Comparison of ENCODE assay signal across 8 cellular contexts in genomic region chr2:207143131-207143473, GRCh38. TPM values are rescaled to one million over a fixed set of nuclear protein-coding genes. Genes with fewer than 3 reads are reported as not detected.
DNase-seq lines count a peak whose midpoint lies in the region; ATAC-seq, FAIRE-seq and TF ChIP-seq lines count a peak whose summit lies in the region.

No MANE protein-coding gene starts in this region.

- no peak for TF ChIP-seq CTCF in activated CD8-positive, alpha-beta T cell treated with anti-CD3 and anti-CD28 coated beads for 36 hours (IDR thresholded peaks at IDR 0.05)

- H3K4me1 Mint-ChIP-seq in T-helper 2 cell treated with Interferon-gamma antibody and Interleukin-4, amounts not matched to agents 5 μg/mL and 100 μg/mL, for 36 hours (ENCODE audit: low read depth), result peaks cover 46% of the 10 kb centered on the region
- peaks cover 52% of the 10 kb centered on the region for H3K4me1 Mint-ChIP-seq in activated CD8-positive, alpha-beta T cell treated with anti-CD3 and anti-CD28 coated beads for 36 hours (ENCODE audit: low read depth)

- intact Hi-C loops in activated CD8-positive, alpha-beta T cell treated with anti-CD3 and anti-CD28 coated beads for 36 hours (cut with micrococcal nuclease), result no loop called here

- ATAC-seq in activated CD8-positive, alpha-beta T cell treated with anti-CD3 and anti-CD28 coated beads for 36 hours, result no peak

- no peaks in the 10 kb centered on the region for H3K27me3 Mint-ChIP-seq in T-helper 2 cell treated with Interferon-gamma antibody and Interleukin-4, amounts not matched to agents 5 μg/mL and 100 μg/mL, for 36 hours (ENCODE audit: low read depth)
- no peaks in the 10 kb centered on the region for H3K27me3 Mint-ChIP-seq in activated CD8-positive, alpha-beta T cell treated with anti-CD3 and anti-CD28 coated beads for 36 hours

- no peaks in the 10 kb centered on the region for H3K9me3 Mint-ChIP-seq in T-helper 2 cell treated with Interferon-gamma antibody and Interleukin-4, amounts not matched to agents 5 μg/mL and 100 μg/mL, for 36 hours
- H3K9me3 Mint-ChIP-seq in activated CD8-positive, alpha-beta T cell treated with anti-CD3 and anti-CD28 coated beads for 36 hours, result no peaks in the 10 kb centered on the region

- peak overlapping the region; percentile 76 for H3K4me3 Mint-ChIP-seq in T-helper 2 cell treated with Interferon-gamma antibody and Interleukin-4, amounts not matched to agents 5 μg/mL and 100 μg/mL, for 36 hours
- H3K4me3 Mint-ChIP-seq in activated CD8-positive, alpha-beta T cell treated with anti-CD3 and anti-CD28 coated beads for 36 hours, result peak overlapping the region; percentile 72

- H3K27ac ChIP-seq in temporal lobe (ENCODE audit: low read depth, low read length), result peak overlapping the region; percentile 86

- no peak for TF ChIP-seq POLR2A in H54 (IDR thresholded peaks at IDR 0.05; ENCODE audit: low read depth, low read length)

- CTCF ChIA-PET in activated CD8-positive, alpha-beta T cell treated with anti-CD3 and anti-CD28 coated beads for 36 hours (lab: Charles Lee), result interaction anchor here (1.0 to 3.2 kb wide), 12 partner anchors 10 to 196 kb away, joined by 3 to 23 read pairs (median 6); partner anchors contain the start of gene KLF7

- FAIRE-seq in islet of Langerhans (lab: Jason Lieb, UNC) (peak; percentile 74), H54 (lab: Jason Lieb, UNC) (no peak)

- peaks cover 63% of the 10 kb centered on the region for H3K36me3 Mint-ChIP-seq in T-helper 2 cell treated with Interferon-gamma antibody and Interleukin-4, amounts not matched to agents 5 μg/mL and 100 μg/mL, for 36 hours (ENCODE audit: low read depth)
- H3K36me3 Mint-ChIP-seq in activated CD8-positive, alpha-beta T cell treated with anti-CD3 and anti-CD28 coated beads for 36 hours (ENCODE audit: low read depth), result peaks cover 10% of the 10 kb centered on the region

- no peak for DNase-seq in T-helper 2 cell treated with Interferon-gamma antibody and Interleukin-4, amounts not matched to agents 5 μg/mL and 100 μg/mL, for 36 hours (ENCODE audit: low spot score)
- DNase-seq in T-helper 2 cell, result no peak
- DNase-seq in activated CD8-positive, alpha-beta T cell treated with anti-CD3 and anti-CD28 coated beads for 36 hours, result no peak
- DNase-seq in Ammon's horn (ENCODE audit: low spot score), result no peak
- no peak for DNase-seq in H54 (ENCODE audit: insufficient read length, low spot score)
- DNase-seq in C1 segment of cervical spinal cord (lab: John Stamatoyannopoulos, UW), result no peak

- POLR2A ChIA-PET in activated CD8-positive, alpha-beta T cell treated with anti-CD3 and anti-CD28 coated beads for 36 hours (lab: Charles Lee), result interaction anchor here (0.6 to 2.9 kb wide), 10 partner anchors 10 to 417 kb away, joined by 3 to 17 read pairs (median 4); partner anchors contain the start of gene KLF7

- H3K27ac Mint-ChIP-seq in T-helper 2 cell treated with Interferon-gamma antibody and Interleukin-4, amounts not matched to agents 5 μg/mL and 100 μg/mL, for 36 hours, result peak overlapping the region; percentile 97
- H3K27ac Mint-ChIP-seq in activated CD8-positive, alpha-beta T cell treated with anti-CD3 and anti-CD28 coated beads for 36 hours, result peak overlapping the region; percentile 83

RNA-seq across cellular contexts. Expression of gene KLF7, which starts 22.6 kb away (rescaled TPM):
- 10 to 100 TPM in 1 of 2 experiments, 1 to 10 TPM in 1; 9.8 to 10.0 TPM for total RNA-seq in activated CD8-positive, alpha-beta T cell treated with anti-CD3 and anti-CD28 coated beads for 36 hours
- 77.0 TPM for total RNA-seq in temporal lobe
